8 cellular contexts compared by ENCODE assay signal in the genomic region with DNA sequence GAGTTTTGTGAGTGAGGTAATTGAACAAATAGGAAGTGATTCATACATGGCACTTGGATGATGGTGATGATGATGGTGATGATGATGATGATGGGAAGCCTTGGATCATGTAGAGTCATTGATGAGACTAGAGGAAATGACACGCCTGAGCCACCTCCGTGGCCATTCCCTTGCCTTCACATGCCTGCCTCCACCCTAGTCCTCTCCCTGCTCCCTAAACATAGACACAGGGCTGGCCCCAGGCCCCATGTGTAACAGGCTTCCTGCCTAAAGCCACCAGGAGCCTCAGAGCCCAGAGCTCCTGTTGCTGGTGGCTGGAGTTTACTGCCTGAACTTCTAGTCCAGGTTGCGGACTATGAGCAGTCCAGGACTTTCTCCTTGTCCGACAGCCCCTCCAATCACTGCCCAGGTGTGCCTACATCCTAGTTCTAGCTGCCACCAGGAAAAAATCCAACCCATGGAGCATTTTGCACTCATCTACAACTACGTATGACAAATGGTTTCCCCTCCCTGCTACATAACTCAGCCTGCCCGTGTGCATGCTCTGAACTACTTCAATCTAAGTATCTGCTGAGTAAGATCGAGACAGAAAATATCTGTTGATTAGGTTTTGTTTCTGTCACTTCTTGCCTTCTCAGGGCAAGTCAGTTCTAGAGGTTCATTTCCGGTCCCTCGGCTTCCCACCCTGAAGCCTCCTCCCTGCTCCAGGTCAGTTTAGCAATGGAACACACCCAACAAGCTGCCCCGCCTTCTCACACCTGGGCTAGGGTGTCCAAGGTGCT. TPM values are rescaled to one million over a fixed set of nuclear protein-coding genes. Genes with fewer than 3 reads are reported as not detected.
A peak's percentile ranks its signal among the peaks of the same experiment; 100 is the strongest.
DNase-seq lines count a peak whose midpoint lies in the region; ATAC-seq and TF ChIP-seq lines count a peak whose summit lies in the region.

No MANE protein-coding gene starts in this region.

- no peaks in the 10 kb centered on the region for H3K27me3 ChIP-seq in CD4-positive, alpha-beta memory T cell (ENCODE audit: insufficient read depth, low read length)

- H3K9me3 Mint-ChIP-seq in CD4-positive, alpha-beta memory T cell: peaks cover 0 to 2% (median 0%) of the 10 kb centered on the region in 8 donors
- no peaks in the 10 kb centered on the region for H3K9me3 Mint-ChIP-seq in activated naive CD8-positive, alpha-beta T cell (ENCODE audit: low read depth)
- H3K9me3 Mint-ChIP-seq in glutamatergic neuron (ENCODE audit: unreplicated experiment): peaks cover 3% of the 10 kb centered on the region

- H3K27me3 Mint-ChIP-seq in CD4-positive, alpha-beta memory T cell: peaks cover 0 to 2% of the 10 kb centered on the region in 2 donors
- H3K27me3 Mint-ChIP-seq in activated naive CD8-positive, alpha-beta T cell: no peaks in the 10 kb centered on the region
- H3K27me3 Mint-ChIP-seq in glutamatergic neuron (ENCODE audit: unreplicated experiment): peaks cover 2% of the 10 kb centered on the region

- H3K9me3 ChIP-seq in CD4-positive, alpha-beta memory T cell (ENCODE audit: control insufficient read depth in 1 of 2, low read length in 2 of 2): no peaks in the 10 kb centered on the region

- peaks cover 49% of the 10 kb centered on the region for H3K4me1 ChIP-seq in CD4-positive, alpha-beta memory T cell (ENCODE audit: insufficient read depth, low read length)

- peak overlapping the region in 5 of 7 donors; percentile 43 to 78 (median 68) for H3K27ac Mint-ChIP-seq in CD4-positive, alpha-beta memory T cell
- H3K27ac Mint-ChIP-seq in activated naive CD8-positive, alpha-beta T cell: peak overlapping the region; percentile 51
- no peak overlapping the region for H3K27ac Mint-ChIP-seq in glutamatergic neuron (ENCODE audit: unreplicated experiment)

- intact Hi-C loops in CD4-positive, alpha-beta memory T cell (cut with micrococcal nuclease): no loop called here

- DNase-seq in CD4-positive, alpha-beta memory T cell: no peak
- DNase-seq in HK-2 (ENCODE audit: unreplicated experiment): no peak
- DNase-seq in RWPE1 (ENCODE audit: low spot score): no peak
- no peak for DNase-seq in NCI-H128 (lab: John Stamatoyannopoulos, UW; ENCODE audit: unreplicated experiment)
- no peak for DNase-seq in glutamatergic neuron

- peak; percentile 62 for ATAC-seq in GM19351 (IDR thresholded peaks at IDR 0.05; ENCODE audit: unreplicated experiment)
- ATAC-seq in HG03159 (IDR thresholded peaks at IDR 0.05; ENCODE audit: unreplicated experiment): peak; percentile 46

- H3K4me3 ChIP-seq in CD4-positive, alpha-beta memory T cell (ENCODE audit: low read length in 2 of 2): no peak overlapping the region

- H3K36me3 Mint-ChIP-seq in CD4-positive, alpha-beta memory T cell: peaks cover 0 to 4% of the 10 kb centered on the region in 2 donors
- H3K36me3 Mint-ChIP-seq in activated naive CD8-positive, alpha-beta T cell: no peaks in the 10 kb centered on the region
- H3K36me3 Mint-ChIP-seq in glutamatergic neuron (ENCODE audit: unreplicated experiment): peaks cover 7% of the 10 kb centered on the region

- POLR2A ChIA-PET in CD4-positive, alpha-beta memory T cell (lab: Charles Lee; ENCODE audit: partially characterized antibody): interaction anchor here (1.2 to 4.2 kb wide), 4 partner anchors 10 to 40 kb away, joined by 3 to 33 read pairs (median 16); partner anchors contain the start of gene KDM7A
- POLR2A ChIA-PET in RWPE1 (lab: Yijun Ruan, JAX; ENCODE audit: low non-redundant PET): no interaction called here

- H3K4me3 Mint-ChIP-seq in CD4-positive, alpha-beta memory T cell: peak overlapping the region in 7 of 8 donors; percentile 17 to 80 (median 63)
- no peak overlapping the region for H3K4me3 Mint-ChIP-seq in activated naive CD8-positive, alpha-beta T cell
- H3K4me3 Mint-ChIP-seq in glutamatergic neuron (ENCODE audit: unreplicated experiment): no peak overlapping the region

- H3K27ac ChIP-seq in CD4-positive, alpha-beta memory T cell (ENCODE audit: low read depth, low read length): no peak overlapping the region
- H3K27ac ChIP-seq in RWPE1: no peak overlapping the region

- peaks cover 37 to 61% (median 44%) of the 10 kb centered on the region in 4 donors for H3K4me1 Mint-ChIP-seq in CD4-positive, alpha-beta memory T cell
- peaks cover 24% of the 10 kb centered on the region for H3K4me1 Mint-ChIP-seq in activated naive CD8-positive, alpha-beta T cell (ENCODE audit: low read depth)
- H3K4me1 Mint-ChIP-seq in glutamatergic neuron (ENCODE audit: low read depth, unreplicated experiment): no peaks in the 10 kb centered on the region

- H3K36me3 ChIP-seq in CD4-positive, alpha-beta memory T cell (ENCODE audit: insufficient read depth, low read length): no peaks in the 10 kb centered on the region

- TF ChIP-seq CTCF in RWPE1 (conservative IDR thresholded peaks at IDR 0.05; ENCODE audit: low read depth) (no peak), glutamatergic neuron (IDR thresholded peaks at IDR 0.05; ENCODE audit: partially characterized antibody, unreplicated experiment) (no peak)

- CTCF ChIA-PET in CD4-positive, alpha-beta memory T cell (lab: Charles Lee; ENCODE audit: partially characterized antibody): interaction anchor here (0.9 to 1.6 kb wide), 3 partner anchors 8 to 92 kb away, joined by 3 to 6 read pairs (median 5); no protein-coding TSS in a partner anchor
- CTCF ChIA-PET in RWPE1 (lab: Yijun Ruan, JAX): no interaction called here

RNA-seq across cellular contexts. Expression of gene KDM7A, which starts 35.5 kb away (rescaled TPM):
- 10 to 100 TPM; 42.8 to 45.9 TPM for total RNA-seq in CD4-positive, alpha-beta memory T cell
- polyA plus RNA-seq in CD4-positive, alpha-beta memory T cell: 1 to 10 TPM; 3.3 to 4.4 TPM
- total RNA-seq in glutamatergic neuron (ENCODE audit: unreplicated experiment): 25.4 TPM

Comparison
In these comparisons a context has a peak if more than half of its experiments do, and no peak if none do; other contexts are left out.
1. H3K4me3 Mint-ChIP-seq: peak in CD4-positive, alpha-beta memory T cell (7 of 8); none in activated naive CD8-positive, alpha-beta T cell (single experiment) and glutamatergic neuron (single experiment).